Comparison of ENCODE assay signal across 21 cellular contexts in genomic region chr5:157193699-157194424, GRCh38. TPM values are rescaled to one million over a fixed set of nuclear protein-coding genes. Genes with fewer than 3 reads are reported as not detected.
DNase-seq lines count a peak whose midpoint lies in the region; ATAC-seq and TF ChIP-seq lines count a peak whose summit lies in the region.
"Had no signal": no experiment of that assay in that cellular context is flagged by ENCODE, and none has a peak within 500 bp of the region (broad histone marks: within the 10 kb centered on the region; RNA-seq: fewer than 3 reads in every experiment).

No MANE protein-coding gene starts in this region.

- no peak for TF ChIP-seq EP300 in transverse colon (IDR thresholded peaks at IDR 0.05; ENCODE audit: low read depth)

- intact Hi-C loops in Right ventricle myocardium superior (cut with DNase I) (no loop called here), transverse colon (cut with DNase I; ENCODE audit: low total_unique reads) (no loop called here)
- intact Hi-C loops in activated CD4-positive, alpha-beta memory T cell treated with anti-CD3 and anti-CD28 coated beads for 36 hours (cut with micrococcal nuclease) = loop anchor here (1.0 to 5.0 kb wide), 2 partner anchors 10 to 37 kb away; no protein-coding TSS in a partner anchor

- TF ChIP-seq POLR2A in transverse colon (IDR thresholded peaks at IDR 0.05) = no peak

- H3K27me3 Mint-ChIP-seq in activated CD4-positive, alpha-beta memory T cell treated with anti-CD3 and anti-CD28 coated beads for 36 hours = no peaks in the 10 kb centered on the region

- in situ Hi-C loops in transverse colon (cut with MboI; ENCODE audit: low pct_ligation_motif_present in 1 of 4, low pct_unique_long_range_greater_than_20kb in 1 of 4, low sequenced_read_pairs in 3 of 4) = no loop called here

- no peaks in the 10 kb centered on the region for H3K9me3 ChIP-seq in right atrium auricular region
- no peaks in the 10 kb centered on the region for H3K9me3 ChIP-seq in transverse colon
- H3K9me3 ChIP-seq: Caco-2, lower lobe of right lung, MG63, pancreas had no signal

- WGBS in transverse colon (ENCODE audit: low coverage in 1 of 2), 2 donors = 75 to 88% methylated on average over 9 to 10 of the region's 10 CpGs

- H3K27me3 ChIP-seq in right atrium auricular region (no peaks in the 10 kb centered on the region), transverse colon (no peaks in the 10 kb centered on the region)
- H3K27me3 ChIP-seq: pancreas had no signal

- H3K4me3 ChIP-seq in right atrium auricular region (no peak overlapping the region), transverse colon (no peak overlapping the region)
- H3K4me3 ChIP-seq: cardiac muscle cell, lower lobe of right lung, MG63, pancreas had no signal

- POLR2A ChIA-PET in activated CD4-positive, alpha-beta memory T cell treated with anti-CD3 and anti-CD28 coated beads for 36 hours (lab: Charles Lee) = interaction anchor here (1.8 to 24.1 kb wide), 3 partner anchors 10 to 26 kb away, joined by 7 to 368 read pairs (median 178); partner anchors contain the start of gene ITK

- CTCF ChIA-PET in activated CD4-positive, alpha-beta memory T cell treated with anti-CD3 and anti-CD28 coated beads for 36 hours (lab: Charles Lee) = interaction anchor here (0.6 to 1.0 kb wide), 4 partner anchors 11 to 130 kb away, joined by 3 to 4 read pairs (median 4); no protein-coding TSS in a partner anchor

- ATAC-seq in Right ventricle myocardium superior (ENCODE audit: poor library complexity) (no peak), HG03378 (IDR thresholded peaks at IDR 0.05; ENCODE audit: unreplicated experiment) (no peak)
- ATAC-seq: pancreas had no signal

- peak overlapping the region; percentile 69 for H3K4me3 Mint-ChIP-seq in activated CD4-positive, alpha-beta memory T cell treated with anti-CD3 and anti-CD28 coated beads for 36 hours

- H3K27ac ChIP-seq in right atrium auricular region (no peak overlapping the region), transverse colon (peak overlapping the region; percentile 6 to 48 (median 24))
- H3K27ac ChIP-seq: cardiac muscle cell, lower lobe of right lung, pancreas had no signal

- peak overlapping the region; percentile 90 for H3K27ac Mint-ChIP-seq in activated CD4-positive, alpha-beta memory T cell treated with anti-CD3 and anti-CD28 coated beads for 36 hours

- TF ChIP-seq CTCF in right atrium auricular region (IDR thresholded peaks at IDR 0.05) (no peak), transverse colon (IDR thresholded peaks at IDR 0.05) (no peak)

- H3K4me1 Mint-ChIP-seq in activated CD4-positive, alpha-beta memory T cell treated with anti-CD3 and anti-CD28 coated beads for 36 hours (ENCODE audit: low read depth) = peaks cover 89% of the 10 kb centered on the region

- H3K4me1 ChIP-seq in right atrium auricular region (no peaks in the 10 kb centered on the region), transverse colon (no peaks in the 10 kb centered on the region)
- H3K4me1 ChIP-seq: Caco-2, lower lobe of right lung, pancreas had no signal

- H3K36me3 ChIP-seq in right atrium auricular region (no peaks in the 10 kb centered on the region), transverse colon (no peaks in the 10 kb centered on the region)
- H3K36me3 ChIP-seq: cardiac muscle cell, lower lobe of right lung, MG63, pancreas had no signal

- DNase-seq in right atrium auricular region (ENCODE audit: low spot score) (peak; percentile 40), Right ventricle myocardium superior (no peak), transverse colon (no peak), kidney glomerular epithelial cell (lab: John Stamatoyannopoulos, UW) (no peak), NCI-H1930 (lab: John Stamatoyannopoulos, UW) (no peak)
- no peak for DNase-seq in activated CD4-positive, alpha-beta memory T cell treated with anti-CD3 and anti-CD28 coated beads for 36 hours
- DNase-seq in effector CD8-positive, alpha-beta T cell (lab: John Stamatoyannopoulos, UW) = peak; percentile 18
- DNase-seq: activated CD8-positive, alpha-beta memory T cell treated with anti-CD3 and anti-CD28 coated beads, Interleukin-2, amount 50 U/mL, for 4 hours; Caco-2; EL; lower lobe of right lung; MG63; NCI-H1694; NCI-H226; NK-92 treated with Interleukin-12 subunit alpha and Interleukin-12 subunit beta, amount 100 ng/mL, for 24 hours; pancreas; stimulated activated CD4-positive, alpha-beta T cell treated with anti-CD3 and anti-CD28 coated beads, Interleukin-2, amount 100 ng/mL, for 24 hours had no signal

- H3K36me3 Mint-ChIP-seq in activated CD4-positive, alpha-beta memory T cell treated with anti-CD3 and anti-CD28 coated beads for 36 hours = peaks cover 83% of the 10 kb centered on the region

- H3K9me3 Mint-ChIP-seq in activated CD4-positive, alpha-beta memory T cell treated with anti-CD3 and anti-CD28 coated beads for 36 hours = no peaks in the 10 kb centered on the region

RNA-seq across cellular contexts. Expression of gene ITK, which starts 13.2 kb away (rescaled TPM):
- total RNA-seq in right atrium auricular region = under 1 TPM; 0.33 to 0.90 TPM
- 0.13 TPM for total RNA-seq in Right ventricle myocardium superior
- total RNA-seq in activated CD4-positive, alpha-beta memory T cell treated with anti-CD3 and anti-CD28 coated beads for 36 hours = 100 to 1,000 TPM; 236 to 240 TPM
- total RNA-seq in transverse colon = 10 to 100 TPM in 1 of 4 donors, 1 to 10 TPM in 2, under 1 TPM in 1; 0.40 to 43.4 (median 5.0) TPM
- total RNA-seq: Caco-2, cardiac muscle cell, H1 had no signal

RNA-seq across cellular contexts. Expression of gene GARIN3, which starts 27.8 kb away (rescaled TPM):
- total RNA-seq in right atrium auricular region (not detected), Right ventricle myocardium superior (not detected), transverse colon (not detected)
- 1 to 10 TPM; 1.3 to 1.4 TPM for total RNA-seq in activated CD4-positive, alpha-beta memory T cell treated with anti-CD3 and anti-CD28 coated beads for 36 hours
- total RNA-seq: Caco-2, cardiac muscle cell, H1, lower lobe of right lung, pancreas, subcutaneous adipose tissue had no signal

RNA-seq across cellular contexts. Expression of gene MED7, which starts 51.2 kb away (rescaled TPM):
- total RNA-seq in right atrium auricular region (1 to 10 TPM; 6.2 to 6.8 TPM), Right ventricle myocardium superior (9.5 TPM), transverse colon (10 to 100 TPM in 2 of 4 donors, 1 to 10 TPM in 1, not detected in 1; 10.0 to 12.1 (median 11.0) TPM)
- total RNA-seq in activated CD4-positive, alpha-beta memory T cell treated with anti-CD3 and anti-CD28 coated beads for 36 hours = 10 to 100 TPM; 17.2 to 19.2 TPM

Comparison
In these comparisons a context has a peak if more than half of its experiments do, and no peak if none do; other contexts are left out.
1. DNase-seq: peak in right atrium auricular region (single experiment) and effector CD8-positive, alpha-beta T cell (single experiment); none in Right ventricle myocardium superior (single experiment), activated CD4-positive, alpha-beta memory T cell treated with anti-CD3 and anti-CD28 coated beads for 36 hours (single experiment), transverse colon (single experiment), kidney glomerular epithelial cell (single experiment) and NCI-H1930 (0 of 2).
2. H3K27ac ChIP-seq: peak in transverse colon (4 of 4); none in right atrium auricular region (0 of 2).
3. RNA of gene ITK, which starts 13.2 kb away (total RNA-seq): 236 to 240 TPM in activated CD4-positive, alpha-beta memory T cell treated with anti-CD3 and anti-CD28 coated beads for 36 hours; 0.40 to 43.4 TPM in transverse colon, 0.33 to 0.90 TPM in right atrium auricular region and 0.13 TPM in Right ventricle myocardium superior (single experiment); every median in the first group is over 4 times any median in the second.